1 cellular context compared by ENCODE assay signal in the genomic region with DNA sequence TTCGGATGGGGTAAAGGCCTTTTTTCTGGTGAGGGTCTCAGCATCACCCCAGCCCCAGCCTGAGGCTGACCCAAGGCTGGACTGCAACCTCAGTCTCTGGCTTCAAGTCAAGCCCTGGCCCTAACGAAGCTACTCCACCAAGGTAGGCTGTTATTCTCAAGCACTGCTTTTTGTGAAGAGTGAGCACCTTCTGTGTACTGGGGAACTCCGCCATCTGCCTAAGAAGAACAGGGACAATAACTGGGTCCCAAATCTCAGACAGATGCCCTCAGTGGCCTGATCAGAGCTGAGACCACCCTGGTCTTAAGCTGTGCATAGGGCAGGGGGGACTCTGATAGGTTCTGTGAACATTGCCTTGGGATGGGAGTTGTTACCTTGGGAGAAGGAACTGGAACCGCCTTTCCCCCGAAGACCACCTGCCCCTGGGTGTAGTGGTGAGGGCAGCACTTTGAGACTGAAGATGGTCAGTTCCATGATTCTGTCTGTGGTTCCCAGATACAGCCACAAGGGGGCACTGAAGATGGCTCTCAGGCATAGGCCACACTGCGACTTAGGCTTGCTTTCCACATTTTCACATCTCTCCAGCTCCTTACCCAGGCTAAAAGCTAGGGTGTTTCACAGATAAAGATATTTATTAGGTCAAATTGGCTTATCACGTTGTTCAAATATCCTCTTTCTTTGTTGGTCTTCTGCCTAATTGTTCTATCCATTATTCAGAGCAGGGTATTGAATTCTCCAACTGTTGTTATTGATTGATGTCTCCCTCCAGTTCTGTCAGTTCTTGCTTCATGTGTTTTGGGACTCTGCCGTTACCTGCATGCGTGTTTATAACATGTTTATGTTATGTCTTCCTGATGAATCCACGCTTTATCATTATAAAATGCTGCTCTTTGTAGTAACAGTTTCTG.
TF ChIP-seq lines count a peak whose summit lies in the region.

No MANE protein-coding gene starts in this region.

TF ChIP-seq in HepG2, 621 proteins besides CTCF, POLR2A, EP300 and RAD21 (continued from another document and continues in another):
- TF ChIP-seq, protein P1, sequence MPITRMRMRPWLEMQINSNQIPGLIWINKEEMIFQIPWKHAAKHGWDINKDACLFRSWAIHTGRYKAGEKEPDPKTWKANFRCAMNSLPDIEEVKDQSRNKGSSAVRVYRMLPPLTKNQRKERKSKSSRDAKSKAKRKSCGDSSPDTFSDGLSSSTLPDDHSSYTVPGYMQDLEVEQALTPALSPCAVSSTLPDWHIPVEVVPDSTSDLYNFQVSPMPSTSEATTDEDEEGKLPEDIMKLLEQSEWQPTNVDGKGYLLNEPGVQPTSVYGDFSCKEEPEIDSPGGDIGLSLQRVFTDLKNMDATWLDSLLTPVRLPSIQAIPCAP (CRISPR knock-in tag; IDR thresholded peaks at IDR 0.05; ENCODE audit: low read depth) = no peak
- TF ChIP-seq FOXA1 (IDR thresholded peaks at IDR 0.05) = no peak
- no peak for TF ChIP-seq FOXA1 (CRISPR knock-in tag; IDR thresholded peaks at IDR 0.05)
- TF ChIP-seq ZNF362 (CRISPR knock-in tag; IDR thresholded peaks at IDR 0.05; ENCODE audit: borderline replicate concordance) = no peak
- TF ChIP-seq GATA4 (IDR thresholded peaks at IDR 0.05; ENCODE audit: borderline replicate concordance, low read depth) = no peak
- TF ChIP-seq KDM5B (CRISPR knock-in tag; IDR thresholded peaks at IDR 0.05; ENCODE audit: borderline replicate concordance) = no peak
- TF ChIP-seq, protein P2, sequence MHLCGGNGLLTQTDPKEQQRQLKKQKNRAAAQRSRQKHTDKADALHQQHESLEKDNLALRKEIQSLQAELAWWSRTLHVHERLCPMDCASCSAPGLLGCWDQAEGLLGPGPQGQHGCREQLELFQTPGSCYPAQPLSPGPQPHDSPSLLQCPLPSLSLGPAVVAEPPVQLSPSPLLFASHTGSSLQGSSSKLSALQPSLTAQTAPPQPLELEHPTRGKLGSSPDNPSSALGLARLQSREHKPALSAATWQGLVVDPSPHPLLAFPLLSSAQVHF (CRISPR knock-in tag; IDR thresholded peaks at IDR 0.05) = no peak
- TF ChIP-seq ZNF746 (CRISPR knock-in tag; IDR thresholded peaks at IDR 0.05) = no peak
- TF ChIP-seq ZNF572 (CRISPR knock-in tag; IDR thresholded peaks at IDR 0.05) = peak; percentile 94
- no peak for TF ChIP-seq ZNF468 (CRISPR knock-in tag; IDR thresholded peaks at IDR 0.05)
- no peak for TF ChIP-seq ZNF883 (CRISPR knock-in tag; IDR thresholded peaks at IDR 0.05; ENCODE audit: not compliant biosample characterization)
- TF ChIP-seq, protein P3, sequence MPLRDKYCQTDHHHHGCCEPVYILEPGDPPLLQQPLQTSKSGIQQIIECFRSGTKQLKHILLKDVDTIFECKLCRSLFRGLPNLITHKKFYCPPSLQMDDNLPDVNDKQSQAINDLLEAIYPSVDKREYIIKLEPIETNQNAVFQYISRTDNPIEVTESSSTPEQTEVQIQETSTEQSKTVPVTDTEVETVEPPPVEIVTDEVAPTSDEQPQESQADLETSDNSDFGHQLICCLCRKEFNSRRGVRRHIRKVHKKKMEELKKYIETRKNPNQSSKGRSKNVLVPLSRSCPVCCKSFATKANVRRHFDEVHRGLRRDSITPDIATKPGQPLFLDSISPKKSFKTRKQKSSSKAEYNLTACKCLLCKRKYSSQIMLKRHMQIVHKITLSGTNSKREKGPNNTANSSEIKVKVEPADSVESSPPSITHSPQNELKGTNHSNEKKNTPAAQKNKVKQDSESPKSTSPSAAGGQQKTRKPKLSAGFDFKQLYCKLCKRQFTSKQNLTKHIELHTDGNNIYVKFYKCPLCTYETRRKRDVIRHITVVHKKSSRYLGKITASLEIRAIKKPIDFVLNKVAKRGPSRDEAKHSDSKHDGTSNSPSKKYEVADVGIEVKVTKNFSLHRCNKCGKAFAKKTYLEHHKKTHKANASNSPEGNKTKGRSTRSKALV (CRISPR knock-in tag; IDR thresholded peaks at IDR 0.05) = 0 out of 2 replicates have a peak, but pooled peaks have one; percentile 32
- no peak for TF ChIP-seq KDM4B (CRISPR knock-in tag; IDR thresholded peaks at IDR 0.05)
- TF ChIP-seq ZNF550 (CRISPR knock-in tag; IDR thresholded peaks at IDR 0.05; ENCODE audit: borderline replicate concordance) = no peak
- no peak for TF ChIP-seq ZNF446 (CRISPR knock-in tag; IDR thresholded peaks at IDR 0.05)
- TF ChIP-seq, protein P4, sequence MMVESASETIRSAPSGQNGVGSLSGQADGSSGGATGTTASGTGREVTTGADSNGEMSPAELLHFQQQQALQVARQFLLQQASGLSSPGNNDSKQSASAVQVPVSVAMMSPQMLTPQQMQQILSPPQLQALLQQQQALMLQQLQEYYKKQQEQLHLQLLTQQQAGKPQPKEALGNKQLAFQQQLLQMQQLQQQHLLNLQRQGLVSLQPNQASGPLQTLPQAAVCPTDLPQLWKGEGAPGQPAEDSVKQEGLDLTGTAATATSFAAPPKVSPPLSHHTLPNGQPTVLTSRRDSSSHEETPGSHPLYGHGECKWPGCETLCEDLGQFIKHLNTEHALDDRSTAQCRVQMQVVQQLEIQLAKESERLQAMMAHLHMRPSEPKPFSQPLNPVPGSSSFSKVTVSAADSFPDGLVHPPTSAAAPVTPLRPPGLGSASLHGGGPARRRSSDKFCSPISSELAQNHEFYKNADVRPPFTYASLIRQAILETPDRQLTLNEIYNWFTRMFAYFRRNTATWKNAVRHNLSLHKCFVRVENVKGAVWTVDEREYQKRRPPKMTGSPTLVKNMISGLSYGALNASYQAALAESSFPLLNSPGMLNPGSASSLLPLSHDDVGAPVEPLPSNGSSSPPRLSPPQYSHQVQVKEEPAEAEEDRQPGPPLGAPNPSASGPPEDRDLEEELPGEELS (CRISPR knock-in tag; IDR thresholded peaks at IDR 0.05) = 0 out of 2 replicates have a peak, but pooled peaks have one; percentile 16
- TF ChIP-seq, protein P5, sequence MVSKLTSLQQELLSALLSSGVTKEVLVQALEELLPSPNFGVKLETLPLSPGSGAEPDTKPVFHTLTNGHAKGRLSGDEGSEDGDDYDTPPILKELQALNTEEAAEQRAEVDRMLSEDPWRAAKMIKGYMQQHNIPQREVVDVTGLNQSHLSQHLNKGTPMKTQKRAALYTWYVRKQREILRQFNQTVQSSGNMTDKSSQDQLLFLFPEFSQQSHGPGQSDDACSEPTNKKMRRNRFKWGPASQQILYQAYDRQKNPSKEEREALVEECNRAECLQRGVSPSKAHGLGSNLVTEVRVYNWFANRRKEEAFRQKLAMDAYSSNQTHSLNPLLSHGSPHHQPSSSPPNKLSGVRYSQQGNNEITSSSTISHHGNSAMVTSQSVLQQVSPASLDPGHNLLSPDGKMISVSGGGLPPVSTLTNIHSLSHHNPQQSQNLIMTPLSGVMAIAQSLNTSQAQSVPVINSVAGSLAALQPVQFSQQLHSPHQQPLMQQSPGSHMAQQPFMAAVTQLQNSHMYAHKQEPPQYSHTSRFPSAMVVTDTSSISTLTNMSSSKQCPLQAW (CRISPR knock-in tag; IDR thresholded peaks at IDR 0.05) = peak; percentile 81
- TF ChIP-seq ZNF512B (CRISPR knock-in tag; IDR thresholded peaks at IDR 0.05; ENCODE audit: borderline replicate concordance) = no peak
- TF ChIP-seq ZNF501 (CRISPR knock-in tag; IDR thresholded peaks at IDR 0.05) = 0 out of 2 replicates have a peak, but pooled peaks have one; percentile 45
- TF ChIP-seq MLLT10 (CRISPR knock-in tag; IDR thresholded peaks at IDR 0.05) = no peak
- TF ChIP-seq HES4 (CRISPR knock-in tag; IDR thresholded peaks at IDR 0.05; ENCODE audit: borderline replicate concordance) = no peak
- no peak for TF ChIP-seq TBX3 (IDR thresholded peaks at IDR 0.05; ENCODE audit: borderline replicate concordance)
- TF ChIP-seq XBP1 (CRISPR knock-in tag; IDR thresholded peaks at IDR 0.05) = no peak
- no peak for TF ChIP-seq MZF1 (CRISPR knock-in tag; IDR thresholded peaks at IDR 0.05; ENCODE audit: borderline replicate concordance)
- peak; percentile 70; the same call in 1 of the 2 replicates for TF ChIP-seq SETDB1 (CRISPR knock-in tag; IDR thresholded peaks at IDR 0.05; ENCODE audit: borderline replicate concordance)
- no peak for TF ChIP-seq ZC3H4 (CRISPR knock-in tag; IDR thresholded peaks at IDR 0.05; ENCODE audit: borderline replicate concordance)
- TF ChIP-seq THAP8 (CRISPR knock-in tag; IDR thresholded peaks at IDR 0.05; ENCODE audit: borderline replicate concordance) = 0 out of 2 replicates have a peak, but pooled peaks have one; percentile 50
- no peak for TF ChIP-seq GLI4 (CRISPR knock-in tag; IDR thresholded peaks at IDR 0.05; ENCODE audit: borderline replicate concordance)
- TF ChIP-seq, protein P6, sequence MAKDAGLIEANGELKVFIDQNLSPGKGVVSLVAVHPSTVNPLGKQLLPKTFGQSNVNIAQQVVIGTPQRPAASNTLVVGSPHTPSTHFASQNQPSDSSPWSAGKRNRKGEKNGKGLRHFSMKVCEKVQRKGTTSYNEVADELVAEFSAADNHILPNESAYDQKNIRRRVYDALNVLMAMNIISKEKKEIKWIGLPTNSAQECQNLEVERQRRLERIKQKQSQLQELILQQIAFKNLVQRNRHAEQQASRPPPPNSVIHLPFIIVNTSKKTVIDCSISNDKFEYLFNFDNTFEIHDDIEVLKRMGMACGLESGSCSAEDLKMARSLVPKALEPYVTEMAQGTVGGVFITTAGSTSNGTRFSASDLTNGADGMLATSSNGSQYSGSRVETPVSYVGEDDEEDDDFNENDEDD (CRISPR knock-in tag; IDR thresholded peaks at IDR 0.05; ENCODE audit: borderline replicate concordance) = no peak
- TF ChIP-seq ZFY (CRISPR knock-in tag; IDR thresholded peaks at IDR 0.05) = peak; percentile 42; the same call in 1 of the 2 replicates
- TF ChIP-seq, protein P7, sequence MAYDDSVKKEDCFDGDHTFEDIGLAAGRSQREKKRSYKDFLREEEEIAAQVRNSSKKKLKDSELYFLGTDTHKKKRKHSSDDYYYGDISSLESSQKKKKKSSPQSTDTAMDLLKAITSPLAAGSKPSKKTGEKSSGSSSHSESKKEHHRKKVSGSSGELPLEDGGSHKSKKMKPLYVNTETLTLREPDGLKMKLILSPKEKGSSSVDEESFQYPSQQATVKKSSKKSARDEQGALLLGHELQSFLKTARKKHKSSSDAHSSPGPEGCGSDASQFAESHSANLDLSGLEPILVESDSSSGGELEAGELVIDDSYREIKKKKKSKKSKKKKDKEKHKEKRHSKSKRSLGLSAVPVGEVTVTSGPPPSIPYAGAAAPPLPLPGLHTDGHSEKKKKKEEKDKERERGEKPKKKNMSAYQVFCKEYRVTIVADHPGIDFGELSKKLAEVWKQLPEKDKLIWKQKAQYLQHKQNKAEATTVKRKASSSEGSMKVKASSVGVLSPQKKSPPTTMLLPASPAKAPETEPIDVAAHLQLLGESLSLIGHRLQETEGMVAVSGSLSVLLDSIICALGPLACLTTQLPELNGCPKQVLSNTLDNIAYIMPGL (CRISPR knock-in tag; IDR thresholded peaks at IDR 0.05; ENCODE audit: borderline replicate concordance in 1 of 2, low read depth in 1 of 2) = peak in 1 of 2 experiments; percentile 56; a peak in 1 of 4 replicates
- no peak for TF ChIP-seq ZBTB1 (CRISPR knock-in tag; IDR thresholded peaks at IDR 0.05; ENCODE audit: borderline replicate concordance)
- 0 out of 2 replicates have a peak, but pooled peaks have one; percentile 54 for TF ChIP-seq IRF2 (CRISPR knock-in tag; IDR thresholded peaks at IDR 0.05)
- no peak for TF ChIP-seq HCFC1 (IDR thresholded peaks at IDR 0.05; ENCODE audit: low read depth, low read length)
- no peak for TF ChIP-seq DBP (CRISPR knock-in tag; IDR thresholded peaks at IDR 0.05; ENCODE audit: not compliant biosample characterization)
- TF ChIP-seq FOXJ3 (CRISPR knock-in tag; IDR thresholded peaks at IDR 0.05; ENCODE audit: borderline replicate concordance) = no peak
- TF ChIP-seq SRSF4 (IDR thresholded peaks at IDR 0.05; ENCODE audit: low read depth, low read length, poor library complexity, severe bottlenecking) = no peak
- TF ChIP-seq MEF2D (CRISPR knock-in tag; IDR thresholded peaks at IDR 0.05) = 0 out of 2 replicates have a peak, but pooled peaks have one; percentile 60
- TF ChIP-seq MED1 (CRISPR knock-in tag; IDR thresholded peaks at IDR 0.05) = 0 out of 2 replicates have a peak, but pooled peaks have one; percentile 10
- TF ChIP-seq ZNF343 (CRISPR knock-in tag; IDR thresholded peaks at IDR 0.05) = no peak
- no peak for TF ChIP-seq ZNF143 (CRISPR knock-in tag; IDR thresholded peaks at IDR 0.05)
- TF ChIP-seq ZSCAN30 (CRISPR knock-in tag; IDR thresholded peaks at IDR 0.05) = no peak
- no peak for TF ChIP-seq NR2F1 (CRISPR knock-in tag; IDR thresholded peaks at IDR 0.05)
- TF ChIP-seq YEATS2 (CRISPR knock-in tag; IDR thresholded peaks at IDR 0.05; ENCODE audit: borderline replicate concordance) = no peak; the same call in 1 of the 2 replicates
- TF ChIP-seq GZF1 (CRISPR knock-in tag; IDR thresholded peaks at IDR 0.05) = no peak
